Comparison of ENCODE assay signal across 8 cellular contexts in genomic region chr16:23408242-23409201, GRCh38. TPM values are rescaled to one million over a fixed set of nuclear protein-coding genes. Genes with fewer than 3 reads are reported as not detected.
DNase-seq lines count a peak whose midpoint lies in the region; ATAC-seq and TF ChIP-seq lines count a peak whose summit lies in the region.

No MANE protein-coding gene starts in this region.

- peaks cover 4 to 29% (median 15%) of the 10 kb centered on the region in 4 donors for H3K4me1 ChIP-seq in esophagus muscularis mucosa

- H3K4me3 ChIP-seq in esophagus muscularis mucosa = no peak overlapping the region

- TF ChIP-seq POLR2A in esophagus muscularis mucosa (IDR thresholded peaks at IDR 0.05; ENCODE audit: low read depth) = no peak

- no peak for TF ChIP-seq EP300 in esophagus muscularis mucosa (IDR thresholded peaks at IDR 0.05)

- H3K9me3 ChIP-seq in esophagus muscularis mucosa = no peaks in the 10 kb centered on the region

- WGBS in esophagus muscularis mucosa = 86% methylated on average over 19 of the region's 24 CpGs

- intact Hi-C loops in esophagus muscularis mucosa (cut with DNase I) = no loop called here

- ATAC-seq in HG02970 (IDR thresholded peaks at IDR 0.05; ENCODE audit: low FRiP score, unreplicated experiment) = no peak
- ATAC-seq in GM18861 (IDR thresholded peaks at IDR 0.05; ENCODE audit: unreplicated experiment) = no peak

- TF ChIP-seq CTCF in esophagus muscularis mucosa (IDR thresholded peaks at IDR 0.05) = no peak

- no peaks in the 10 kb centered on the region for H3K27me3 ChIP-seq in esophagus muscularis mucosa

- H3K36me3 ChIP-seq in esophagus muscularis mucosa = peaks cover 42 to 89% (median 81%) of the 10 kb centered on the region in 4 donors

- DNase-seq in DMS79 treated with DMSO at 0.1 percent for 48 hours (lab: John Stamatoyannopoulos, UW) = peak; percentile 60
- peak; percentile 95 for DNase-seq in NCI-H446 treated with DMSO at 0.1 percent for 48 hours (lab: John Stamatoyannopoulos, UW)
- no peak for DNase-seq in esophagus muscularis mucosa (ENCODE audit: extremely low spot score)
- peak; percentile 71 for DNase-seq in occipital lobe (lab: John Stamatoyannopoulos, UW)
- DNase-seq in SW 1271 (lab: John Stamatoyannopoulos, UW) = no peak
- no peak for DNase-seq in RPMI8226

- H3K27ac ChIP-seq in esophagus muscularis mucosa (replicated peaks in 1 of 4) = peak overlapping the region in 3 of 4 donors; percentile 31 to 42 (median 37)

RNA-seq across cellular contexts. Expression of gene COG7, which starts 44.5 kb away (rescaled TPM):
- total RNA-seq in esophagus muscularis mucosa = 10 to 100 TPM; 11.9 to 23.7 (median 15.1) TPM
- 16.7 TPM for total RNA-seq in occipital lobe

Comparison
In these comparisons a context has a peak if more than half of its experiments do, and no peak if none do; other contexts are left out.
1. DNase-seq: peak in DMS79 treated with DMSO at 0.1 percent for 48 hours (single experiment), NCI-H446 treated with DMSO at 0.1 percent for 48 hours (single experiment) and occipital lobe (single experiment); none in esophagus muscularis mucosa (single experiment), SW 1271 (0 of 2) and RPMI8226 (single experiment).